19 cellular contexts compared by ENCODE assay signal in genomic region chr20:35892871-35893270, GRCh38.
DNase-seq lines count a peak whose midpoint lies in the region; ATAC-seq, FAIRE-seq and TF ChIP-seq lines count a peak whose summit lies in the region.
"Had no signal": no experiment of that assay in that cellular context is flagged by ENCODE, and none has a peak within 500 bp of the region (broad histone marks: within the 10 kb centered on the region; RNA-seq: fewer than 3 reads in every experiment).

No MANE protein-coding gene starts in this region.

- no peaks in the 10 kb centered on the region for H4K20me1 ChIP-seq in GM23248 (ENCODE audit: insufficient read depth)
- no peaks in the 10 kb centered on the region for H4K20me1 ChIP-seq in KMS-11 (ENCODE audit: insufficient read depth)
- H4K20me1 ChIP-seq in GM12878 (ENCODE audit: control insufficient read depth, insufficient read depth), result no peaks in the 10 kb centered on the region

- no peak overlapping the region for H3K4me3 Mint-ChIP-seq in progenitor cell of endocrine pancreas (ENCODE audit: low read depth)
- H3K4me3 Mint-ChIP-seq: CD8-positive, alpha-beta T cell had no signal

- no peak for TF ChIP-seq RAD21 in GM12878 (IDR thresholded peaks at IDR 0.05; ENCODE audit: insufficient read depth, low read depth, low read length)

- WGBS in GM23248 (ENCODE audit: low coverage in 1 of 2, low lambda C conversion rate in 2 of 2, missing lambda C conversion rate in 2 of 2), 2 experiments, result 98% methylated on average over 3 of the region's 3 CpGs
- WGBS in GM12878 (ENCODE audit: insufficient coverage, insufficient replicate concordance, low lambda C conversion rate, missing lambda C conversion rate), result 83% methylated on average over 3 of the region's 3 CpGs

- H2AFZ ChIP-seq in GM23248 (no peak overlapping the region), KMS-11 (ENCODE audit: low read depth) (no peak overlapping the region), GM12878 (ENCODE audit: control insufficient read depth, low read depth, low read length) (no peak overlapping the region)

- H3K9me3 Mint-ChIP-seq in progenitor cell of endocrine pancreas (ENCODE audit: low read depth), result no peaks in the 10 kb centered on the region
- H3K9me3 Mint-ChIP-seq: CD8-positive, alpha-beta T cell had no signal

- FAIRE-seq in GM12878 (lab: Jason Lieb, UNC) (no peak), H54 (lab: Jason Lieb, UNC) (no peak)
- FAIRE-seq: A549, D721Med, GM19239 had no signal

- no TSS peak for BruUV-seq in GM12878 (replicated peaks; lab: Mats Ljungman, UMichigan)

- in situ Hi-C loops in GM23248 (cut with MboI), result no loop called here
- in situ Hi-C loops in GM12878 (cut with MboI), result no loop called here

- TF ChIP-seq POLR2A in GM12878 (IDR thresholded peaks at IDR 0.05; ENCODE audit: low read depth, low read length) (no peak), H54 (IDR thresholded peaks at IDR 0.05; ENCODE audit: low read depth, low read length) (no peak)

- intact Hi-C loops in GM12878 (cut with micrococcal nuclease; ENCODE audit: unreplicated experiment), result no loop called here

- H3K4me1 ChIP-seq in GM23248 (ENCODE audit: insufficient read depth) (peaks cover 26% of the 10 kb centered on the region), KMS-11 (ENCODE audit: low read depth, poor library complexity, severe bottlenecking) (peaks cover 42% of the 10 kb centered on the region), GM12878 (ENCODE audit: control insufficient read depth, insufficient read depth, low read length) (peaks cover 30% of the 10 kb centered on the region)
- H3K4me1 ChIP-seq: BE2C had no signal

- no peak for TF ChIP-seq EP300 in GM12878 (IDR thresholded peaks at IDR 0.05; ENCODE audit: borderline replicate concordance in 1 of 2, control insufficient read depth in 1 of 2, low read depth in 2 of 2, low read length in 2 of 2)

- no peaks in the 10 kb centered on the region for H3K9me2 ChIP-seq in GM23248 (ENCODE audit: insufficient read depth)

- H3K36me3 ChIP-seq in GM23248 (ENCODE audit: low read depth) (no peaks in the 10 kb centered on the region), KMS-11 (ENCODE audit: insufficient read depth) (no peaks in the 10 kb centered on the region), GM12878 (ENCODE audit: control insufficient read depth in 2 of 2, insufficient read depth in 2 of 2, low read length in 1 of 2) (no peaks in the 10 kb centered on the region; a peak in 1 of 4 replicates)

- H3K36me3 Mint-ChIP-seq in progenitor cell of endocrine pancreas (ENCODE audit: insufficient read depth), result peaks cover 1% of the 10 kb centered on the region

- H3K9ac ChIP-seq in GM23248 (no peak overlapping the region), KMS-11 (no peak overlapping the region), GM12878 (ENCODE audit: control insufficient read depth, insufficient read depth, low read length) (no peak overlapping the region)

- H3K9me3 ChIP-seq in GM23248 (ENCODE audit: low read depth) (no peaks in the 10 kb centered on the region), GM12878 (replicated peaks; ENCODE audit: control insufficient read depth, insufficient read depth, low read length) (no peaks in the 10 kb centered on the region)
- H3K9me3 ChIP-seq: A549, BE2C had no signal

- SMC1A ChIA-PET in GM12878 (lab: Charles Lee; ENCODE audit: uncharacterized antibody, unreplicated experiment), result interaction anchor here (0.6 to 4.3 kb wide), 4 partner anchors 9 to 204 kb away, joined by 3 to 11 read pairs (median 4); no protein-coding TSS in a partner anchor

- H3K4me3 ChIP-seq in GM23248, result no peak overlapping the region
- H3K4me3 ChIP-seq in KMS-11 (IDR thresholded peaks at IDR 0.05; ENCODE audit: insufficient read depth, low read depth, low read length), result no peak overlapping the region
- H3K4me3 ChIP-seq in GM12878, result no peak overlapping the region
- H3K4me3 ChIP-seq: A549 had no signal

- no peaks in the 10 kb centered on the region for H3K27me3 ChIP-seq in GM23248 (replicated peaks; ENCODE audit: insufficient read depth)
- H3K27me3 ChIP-seq in KMS-11 (ENCODE audit: insufficient read depth, low read depth), result no peaks in the 10 kb centered on the region
- H3K27me3 ChIP-seq in GM12878 (replicated peaks in 1 of 2; ENCODE audit: control insufficient read depth in 2 of 2, insufficient read depth in 2 of 2, low read length in 1 of 2), result no peaks in the 10 kb centered on the region
- H3K27me3 ChIP-seq: BE2C had no signal

- no peak for DNase-seq in GM23248
- DNase-seq in GM12878 (ENCODE audit: low read depth, low spot score), result no peak
- DNase-seq in progenitor cell of endocrine pancreas (ENCODE audit: low spot score, unreplicated experiment), result no peak
- no peak for DNase-seq in germinal center (ENCODE audit: low spot score)
- no peak for DNase-seq in H54 (ENCODE audit: insufficient read length, low spot score)
- DNase-seq: BE2C; CD8-positive, alpha-beta T cell; COR-L47; DMS153; DMS79 treated with DMSO at 0.1 percent for 48 hours; EL; GDM1 had no signal

- no peak for ATAC-seq in GM12878
- ATAC-seq: A549; CD8-positive, alpha-beta T cell; HCT116 had no signal

- H3K4me1 Mint-ChIP-seq in progenitor cell of endocrine pancreas (ENCODE audit: low read depth), result no peaks in the 10 kb centered on the region

- TF ChIP-seq CTCF in KMS-11 (conservative IDR thresholded peaks at IDR 0.05; ENCODE audit: low read depth, low read length), result no peak
- TF ChIP-seq CTCF in GM12878 (IDR thresholded peaks at IDR 0.05 in 2 of 3, conservative IDR thresholded peaks at IDR 0.05 in 1 of 3; ENCODE audit: control insufficient read depth in 2 of 3, extremely low read depth in 1 of 3, insufficient read depth in 1 of 3, low read depth in 3 of 3, low read length in 3 of 3), result no peak
- TF ChIP-seq CTCF in progenitor cell of endocrine pancreas (IDR thresholded peaks at IDR 0.05; ENCODE audit: unreplicated experiment), result no peak

- H3K27me3 Mint-ChIP-seq in progenitor cell of endocrine pancreas, result no peaks in the 10 kb centered on the region

- peak overlapping the region; percentile 24; the same call in 1 of the 2 replicates for H3K27ac ChIP-seq in GM23248
- H3K27ac ChIP-seq in KMS-11, result peak overlapping the region; percentile 58; the same call in 1 of the 2 replicates
- no peak overlapping the region for H3K27ac ChIP-seq in GM12878 (ENCODE audit: control insufficient read depth, insufficient read depth)
- H3K27ac ChIP-seq: A549, C4-2B, HL-60 had no signal

- peak overlapping the region; percentile 23 for H3K27ac Mint-ChIP-seq in progenitor cell of endocrine pancreas
- H3K27ac Mint-ChIP-seq: CD8-positive, alpha-beta T cell had no signal

- no peak overlapping the region for H3K4me2 ChIP-seq in GM23248 (ENCODE audit: unreplicated experiment)
- peak overlapping the region; percentile 45; the same call in 1 of the 2 replicates for H3K4me2 ChIP-seq in KMS-11
- H3K4me2 ChIP-seq in GM12878 (ENCODE audit: control insufficient read depth, insufficient read depth), result 0 out of 2 replicates have a peak overlapping the region, but pooled peaks have one; percentile 38
- H3K4me2 ChIP-seq: A549 had no signal

- CTCF ChIA-PET in GM12878 (lab: Yijun Ruan, JAX), result interaction anchor here (1.2 to 2.2 kb wide), 5 partner anchors 8 to 100 kb away, joined by 4 to 8 read pairs (median 5); partner anchors contain the start of gene SCAND1

- RAD21 ChIA-PET in GM12878 (lab: Charles Lee; ENCODE audit: unreplicated experiment), result interaction anchor here (1.2 kb wide), 1 partner anchor 16 kb away, joined by 4 read pairs; no protein-coding TSS in a partner anchor

- H3F3A ChIP-seq in GM23248 (ENCODE audit: insufficient read depth), result 0 out of 2 replicates have a peak, but pooled peaks cover 11% of the 10 kb centered on the region

- POLR2A ChIA-PET in GM12878 (lab: Charles Lee), result interaction anchor here (0.6 to 1.6 kb wide), 5 partner anchors 9 to 229 kb away, joined by 3 read pairs; no protein-coding TSS in a partner anchor

- peaks cover 55% of the 10 kb centered on the region for H3K79me2 ChIP-seq in GM23248 (ENCODE audit: insufficient read depth)
- H3K79me2 ChIP-seq in KMS-11 (ENCODE audit: insufficient read depth, low read depth), result no peaks in the 10 kb centered on the region
- no peaks in the 10 kb centered on the region for H3K79me2 ChIP-seq in GM12878 (ENCODE audit: control insufficient read depth, insufficient read depth, low read length)

TF ChIP-seq in GM12878, 131 proteins besides CTCF, POLR2A, EP300 and RAD21:
- no peak for TF ChIP-seq BACH1 (IDR thresholded peaks at IDR 0.05; ENCODE audit: borderline replicate concordance)
TF ChIP-seq in GM12878: peak in this region for 0.
